Comparison of ENCODE assay signal across 1 cellular context in the genomic region with DNA sequence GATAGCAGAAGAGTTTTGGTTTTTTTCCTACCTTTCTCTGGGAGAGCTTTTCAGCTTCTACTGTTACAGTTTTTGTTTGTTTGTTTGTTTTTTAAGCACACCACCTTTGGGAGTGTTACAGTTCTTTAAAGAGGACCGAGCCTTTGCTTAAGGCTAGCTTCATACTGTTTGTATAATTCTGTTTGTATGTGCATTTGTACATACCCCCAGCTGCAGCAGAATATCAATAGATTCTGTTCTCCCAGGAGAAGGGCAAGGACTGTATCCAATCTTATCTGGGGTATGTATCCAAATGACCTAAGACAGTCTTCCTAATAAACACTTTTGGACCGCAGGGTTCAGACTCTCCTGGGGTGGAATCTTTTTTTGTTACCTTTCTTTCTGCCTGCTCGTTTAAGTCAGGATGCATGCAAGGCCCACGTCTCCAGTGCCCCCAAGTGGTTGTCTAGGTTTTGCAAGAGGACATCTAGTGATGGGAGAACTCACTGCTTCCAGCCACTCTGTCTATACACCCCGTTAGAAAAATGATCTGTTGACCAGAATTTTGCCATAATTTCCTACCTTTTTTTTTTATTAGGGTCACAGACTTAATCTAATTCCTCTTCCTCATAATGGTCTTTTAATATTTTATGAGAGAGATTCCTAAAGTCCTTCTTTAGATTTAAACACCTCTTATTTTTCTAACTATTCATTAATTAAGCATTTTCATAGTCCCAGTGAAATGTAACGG.
TF ChIP-seq lines count a peak whose summit lies in the region.

No MANE protein-coding gene starts in this region.

TF ChIP-seq in HepG2, 621 proteins besides CTCF, POLR2A, EP300 and RAD21 (continued from another document):
- TF ChIP-seq, protein P1, sequence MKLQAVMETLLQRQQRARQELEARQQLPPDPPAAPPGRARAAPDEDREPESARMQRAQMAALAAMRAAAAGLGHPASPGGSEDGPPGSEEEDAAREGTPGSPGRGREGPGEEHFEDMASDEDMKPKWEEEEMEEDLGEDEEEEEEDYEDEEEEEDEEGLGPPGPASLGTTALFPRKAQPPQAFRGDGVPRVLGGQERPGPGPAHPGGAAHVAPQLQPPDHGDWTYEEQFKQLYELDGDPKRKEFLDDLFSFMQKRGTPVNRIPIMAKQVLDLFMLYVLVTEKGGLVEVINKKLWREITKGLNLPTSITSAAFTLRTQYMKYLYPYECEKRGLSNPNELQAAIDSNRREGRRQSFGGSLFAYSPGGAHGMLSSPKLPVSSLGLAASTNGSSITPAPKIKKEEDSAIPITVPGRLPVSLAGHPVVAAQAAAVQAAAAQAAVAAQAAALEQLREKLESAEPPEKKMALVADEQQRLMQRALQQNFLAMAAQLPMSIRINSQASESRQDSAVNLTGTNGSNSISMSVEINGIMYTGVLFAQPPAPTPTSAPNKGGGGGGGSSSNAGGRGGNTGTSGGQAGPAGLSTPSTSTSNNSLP (IDR thresholded peaks at IDR 0.05; ENCODE audit: low read depth, low read length) = 0 out of 2 replicates have a peak, but pooled peaks have one; percentile 19
- 0 out of 4 replicates have a peak, but pooled peaks of 1 of the 2 experiments have one; percentile 44 for TF ChIP-seq HMGXB4 (CRISPR knock-in tag; IDR thresholded peaks at IDR 0.05; ENCODE audit: borderline replicate concordance in 1 of 2, low read depth in 1 of 2)
- peak; percentile 87 for TF ChIP-seq SMC3 (IDR thresholded peaks at IDR 0.05; ENCODE audit: low read length)
- TF ChIP-seq KDM3A (CRISPR knock-in tag; IDR thresholded peaks at IDR 0.05; ENCODE audit: low read depth) = no peak
- peak; percentile 34; the same call in 1 of the 2 replicates for TF ChIP-seq ZFY (CRISPR knock-in tag; IDR thresholded peaks at IDR 0.05)
- TF ChIP-seq, protein P2, sequence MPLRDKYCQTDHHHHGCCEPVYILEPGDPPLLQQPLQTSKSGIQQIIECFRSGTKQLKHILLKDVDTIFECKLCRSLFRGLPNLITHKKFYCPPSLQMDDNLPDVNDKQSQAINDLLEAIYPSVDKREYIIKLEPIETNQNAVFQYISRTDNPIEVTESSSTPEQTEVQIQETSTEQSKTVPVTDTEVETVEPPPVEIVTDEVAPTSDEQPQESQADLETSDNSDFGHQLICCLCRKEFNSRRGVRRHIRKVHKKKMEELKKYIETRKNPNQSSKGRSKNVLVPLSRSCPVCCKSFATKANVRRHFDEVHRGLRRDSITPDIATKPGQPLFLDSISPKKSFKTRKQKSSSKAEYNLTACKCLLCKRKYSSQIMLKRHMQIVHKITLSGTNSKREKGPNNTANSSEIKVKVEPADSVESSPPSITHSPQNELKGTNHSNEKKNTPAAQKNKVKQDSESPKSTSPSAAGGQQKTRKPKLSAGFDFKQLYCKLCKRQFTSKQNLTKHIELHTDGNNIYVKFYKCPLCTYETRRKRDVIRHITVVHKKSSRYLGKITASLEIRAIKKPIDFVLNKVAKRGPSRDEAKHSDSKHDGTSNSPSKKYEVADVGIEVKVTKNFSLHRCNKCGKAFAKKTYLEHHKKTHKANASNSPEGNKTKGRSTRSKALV (CRISPR knock-in tag; IDR thresholded peaks at IDR 0.05) = no peak
- no peak for TF ChIP-seq RELA (CRISPR knock-in tag; IDR thresholded peaks at IDR 0.05)
- no peak for TF ChIP-seq ZNF430 (CRISPR knock-in tag; IDR thresholded peaks at IDR 0.05)
